In the genomic region with DNA sequence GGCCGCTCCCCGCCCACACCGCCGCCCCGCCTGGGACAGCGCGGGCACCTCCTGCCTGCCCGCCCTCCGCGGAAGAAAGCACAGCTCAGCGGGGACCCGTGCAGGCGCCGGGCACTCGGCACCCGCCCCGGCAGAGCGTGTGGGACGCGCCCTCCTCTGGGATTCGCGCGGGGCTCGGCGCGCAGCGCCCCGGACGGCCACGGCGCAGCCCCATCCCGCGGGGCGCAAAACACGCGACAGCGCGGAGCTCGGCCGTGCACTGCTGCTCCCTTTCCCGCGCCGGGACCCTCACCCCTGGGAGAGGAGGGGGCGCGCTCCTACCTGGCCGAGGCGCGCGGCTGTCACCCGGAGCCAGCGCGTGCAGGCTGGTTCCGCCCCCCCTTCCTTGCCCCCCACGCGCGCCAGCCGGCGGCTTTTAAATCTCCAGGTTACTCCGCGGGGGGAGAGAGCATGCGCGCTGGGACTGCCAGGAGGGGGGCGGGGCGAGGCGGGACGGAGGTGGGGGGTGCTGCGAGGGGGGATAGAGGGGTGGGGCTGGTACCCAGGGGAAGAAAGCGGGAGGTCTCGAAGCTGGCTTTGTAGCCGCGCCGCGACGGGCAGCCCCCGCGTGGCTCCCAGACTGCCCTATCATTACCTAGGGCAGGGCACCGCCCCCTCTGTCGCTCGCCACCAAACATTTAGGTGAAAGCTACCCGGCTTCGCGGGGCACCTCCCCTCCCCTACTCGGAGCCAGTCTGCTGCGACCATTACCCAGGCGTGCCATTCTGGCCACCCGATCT, we compare ENCODE assay signal across 1 cellular context.
TF ChIP-seq lines count a peak whose summit lies in the region.

A gene with protein sequence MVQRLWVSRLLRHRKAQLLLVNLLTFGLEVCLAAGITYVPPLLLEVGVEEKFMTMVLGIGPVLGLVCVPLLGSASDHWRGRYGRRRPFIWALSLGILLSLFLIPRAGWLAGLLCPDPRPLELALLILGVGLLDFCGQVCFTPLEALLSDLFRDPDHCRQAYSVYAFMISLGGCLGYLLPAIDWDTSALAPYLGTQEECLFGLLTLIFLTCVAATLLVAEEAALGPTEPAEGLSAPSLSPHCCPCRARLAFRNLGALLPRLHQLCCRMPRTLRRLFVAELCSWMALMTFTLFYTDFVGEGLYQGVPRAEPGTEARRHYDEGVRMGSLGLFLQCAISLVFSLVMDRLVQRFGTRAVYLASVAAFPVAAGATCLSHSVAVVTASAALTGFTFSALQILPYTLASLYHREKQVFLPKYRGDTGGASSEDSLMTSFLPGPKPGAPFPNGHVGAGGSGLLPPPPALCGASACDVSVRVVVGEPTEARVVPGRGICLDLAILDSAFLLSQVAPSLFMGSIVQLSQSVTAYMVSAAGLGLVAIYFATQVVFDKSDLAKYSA (minus strand): TSS at position 437 of the 779 bp plus-strand sequence. CDS start 15,853 bp downstream, outside the sequence.

TF ChIP-seq in K562, 482 proteins besides CTCF, POLR2A, EP300 and RAD21 (continued from another document and continues in another):
- TF ChIP-seq, protein P1, sequence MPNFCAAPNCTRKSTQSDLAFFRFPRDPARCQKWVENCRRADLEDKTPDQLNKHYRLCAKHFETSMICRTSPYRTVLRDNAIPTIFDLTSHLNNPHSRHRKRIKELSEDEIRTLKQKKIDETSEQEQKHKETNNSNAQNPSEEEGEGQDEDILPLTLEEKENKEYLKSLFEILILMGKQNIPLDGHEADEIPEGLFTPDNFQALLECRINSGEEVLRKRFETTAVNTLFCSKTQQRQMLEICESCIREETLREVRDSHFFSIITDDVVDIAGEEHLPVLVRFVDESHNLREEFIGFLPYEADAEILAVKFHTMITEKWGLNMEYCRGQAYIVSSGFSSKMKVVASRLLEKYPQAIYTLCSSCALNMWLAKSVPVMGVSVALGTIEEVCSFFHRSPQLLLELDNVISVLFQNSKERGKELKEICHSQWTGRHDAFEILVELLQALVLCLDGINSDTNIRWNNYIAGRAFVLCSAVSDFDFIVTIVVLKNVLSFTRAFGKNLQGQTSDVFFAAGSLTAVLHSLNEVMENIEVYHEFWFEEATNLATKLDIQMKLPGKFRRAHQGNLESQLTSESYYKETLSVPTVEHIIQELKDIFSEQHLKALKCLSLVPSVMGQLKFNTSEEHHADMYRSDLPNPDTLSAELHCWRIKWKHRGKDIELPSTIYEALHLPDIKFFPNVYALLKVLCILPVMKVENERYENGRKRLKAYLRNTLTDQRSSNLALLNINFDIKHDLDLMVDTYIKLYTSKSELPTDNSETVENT (CRISPR knock-in tag; IDR thresholded peaks at IDR 0.05): 0 out of 2 replicates have a peak, but pooled peaks have one; percentile 38
- TF ChIP-seq NRF1 (conservative IDR thresholded peaks at IDR 0.05 in 1 of 2, IDR thresholded peaks at IDR 0.05 in 1 of 2) (peak; percentile 61 to 68), POLR2G (IDR thresholded peaks at IDR 0.05; ENCODE audit: low read depth, low read length) (peak; percentile 63), HMGN3 (IDR thresholded peaks at IDR 0.05; ENCODE audit: borderline replicate concordance, extremely low read depth, insufficient read length, low read depth, low read length) (no peak), GATAD2A (IDR thresholded peaks at IDR 0.05) (peak; percentile 71; the same call in 1 of the 2 replicates), TARDBP (IDR thresholded peaks at IDR 0.05) (0 out of 2 replicates have a peak, but pooled peaks have one; percentile 23), KDM5B (IDR thresholded peaks at IDR 0.05; ENCODE audit: insufficient replicate concordance, low read depth, low read length) (peak; percentile 11), EGR1 (conservative IDR thresholded peaks at IDR 0.05) (0 out of 2 replicates have a peak, but pooled peaks have one; percentile 16), NR1H2 (CRISPR knock-in tag; IDR thresholded peaks at IDR 0.05) (0 out of 2 replicates have a peak, but pooled peaks have one; percentile 12), RBM34 (IDR thresholded peaks at IDR 0.05; ENCODE audit: borderline replicate concordance, insufficient read depth, low read length) (0 out of 2 replicates have a peak, but pooled peaks have one; percentile 37), SIN3B (IDR thresholded peaks at IDR 0.05; ENCODE audit: low read depth) (peak; percentile 63), TEAD1 (CRISPR knock-in tag; IDR thresholded peaks at IDR 0.05) (0 out of 4 replicates have a peak, but pooled peaks of 1 of the 2 experiments have one; percentile 54), FOSL1 (tag; conservative IDR thresholded peaks at IDR 0.05) (peak; percentile 79; the same call in 1 of the 2 replicates), FIP1L1 (IDR thresholded peaks at IDR 0.05; ENCODE audit: low read depth, low read length, poor library complexity, severe bottlenecking) (peak; percentile 65), CCNT2 (IDR thresholded peaks at IDR 0.05; ENCODE audit: borderline replicate concordance, extremely low read depth, insufficient read length, low read depth, low read length) (peak; percentile 59), SIN3A (IDR thresholded peaks at IDR 0.05; ENCODE audit: borderline replicate concordance in 2 of 2, control insufficient read depth in 1 of 2, low read depth in 2 of 2, low read length in 2 of 2) (peak in 1 of 2 experiments; percentile 59; a peak in 1 of 4 replicates), GATAD2B (IDR thresholded peaks at IDR 0.05; ENCODE audit: borderline replicate concordance) (peak; percentile 90), RBFOX2 (IDR thresholded peaks at IDR 0.05; ENCODE audit: low read depth, low read length) (peak; percentile 56), HDAC8 (tag; IDR thresholded peaks at IDR 0.05) (0 out of 2 replicates have a peak, but pooled peaks have one; percentile 35), L3MBTL2 (IDR thresholded peaks at IDR 0.05) (peak; percentile 75), SAFB (IDR thresholded peaks at IDR 0.05; ENCODE audit: borderline replicate concordance, low read depth, low read length) (peak; percentile 93), FOXA1 (IDR thresholded peaks at IDR 0.05; ENCODE audit: borderline replicate concordance) (no peak), PCBP1 (IDR thresholded peaks at IDR 0.05; ENCODE audit: low read depth, low read length, poor library complexity, severe bottlenecking) (peak; percentile 37), HDAC1 (IDR thresholded peaks at IDR 0.05) (0 out of 4 replicates have a peak, but pooled peaks of 1 of the 2 experiments have one; percentile 16), CTBP1 (IDR thresholded peaks at IDR 0.05; ENCODE audit: borderline replicate concordance) (peak; percentile 29), RBM25 (IDR thresholded peaks at IDR 0.05; ENCODE audit: low read depth, low read length, severe bottlenecking) (peak; percentile 6), KLF13 (tag; IDR thresholded peaks at IDR 0.05; ENCODE audit: borderline replicate concordance, low read depth) (peak; percentile 64), TEAD2 (tag; IDR thresholded peaks at IDR 0.05) (no peak), RB1 (IDR thresholded peaks at IDR 0.05; ENCODE audit: low read depth) (peak; percentile 37; the same call in 1 of the 2 replicates), NR3C1 (CRISPR knock-in tag; IDR thresholded peaks at IDR 0.05) (peak; percentile 38; the same call in 1 of the 2 replicates)
- TF ChIP-seq, protein P2, sequence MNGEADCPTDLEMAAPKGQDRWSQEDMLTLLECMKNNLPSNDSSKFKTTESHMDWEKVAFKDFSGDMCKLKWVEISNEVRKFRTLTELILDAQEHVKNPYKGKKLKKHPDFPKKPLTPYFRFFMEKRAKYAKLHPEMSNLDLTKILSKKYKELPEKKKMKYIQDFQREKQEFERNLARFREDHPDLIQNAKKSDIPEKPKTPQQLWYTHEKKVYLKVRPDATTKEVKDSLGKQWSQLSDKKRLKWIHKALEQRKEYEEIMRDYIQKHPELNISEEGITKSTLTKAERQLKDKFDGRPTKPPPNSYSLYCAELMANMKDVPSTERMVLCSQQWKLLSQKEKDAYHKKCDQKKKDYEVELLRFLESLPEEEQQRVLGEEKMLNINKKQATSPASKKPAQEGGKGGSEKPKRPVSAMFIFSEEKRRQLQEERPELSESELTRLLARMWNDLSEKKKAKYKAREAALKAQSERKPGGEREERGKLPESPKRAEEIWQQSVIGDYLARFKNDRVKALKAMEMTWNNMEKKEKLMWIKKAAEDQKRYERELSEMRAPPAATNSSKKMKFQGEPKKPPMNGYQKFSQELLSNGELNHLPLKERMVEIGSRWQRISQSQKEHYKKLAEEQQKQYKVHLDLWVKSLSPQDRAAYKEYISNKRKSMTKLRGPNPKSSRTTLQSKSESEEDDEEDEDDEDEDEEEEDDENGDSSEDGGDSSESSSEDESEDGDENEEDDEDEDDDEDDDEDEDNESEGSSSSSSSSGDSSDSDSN (IDR thresholded peaks at IDR 0.05; ENCODE audit: borderline replicate concordance in 1 of 2, low read depth in 2 of 2, low read length in 2 of 2): 0 out of 4 replicates have a peak, but pooled peaks of 1 of the 2 experiments have one; percentile 5
- TF ChIP-seq, protein P3, sequence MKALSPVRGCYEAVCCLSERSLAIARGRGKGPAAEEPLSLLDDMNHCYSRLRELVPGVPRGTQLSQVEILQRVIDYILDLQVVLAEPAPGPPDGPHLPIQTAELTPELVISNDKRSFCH (CRISPR knock-in tag; IDR thresholded peaks at IDR 0.05): no peak
- TF ChIP-seq, protein P3 (tag; IDR thresholded peaks at IDR 0.05): 0 out of 2 replicates have a peak, but pooled peaks have one; percentile 22
- TF ChIP-seq, protein P4, sequence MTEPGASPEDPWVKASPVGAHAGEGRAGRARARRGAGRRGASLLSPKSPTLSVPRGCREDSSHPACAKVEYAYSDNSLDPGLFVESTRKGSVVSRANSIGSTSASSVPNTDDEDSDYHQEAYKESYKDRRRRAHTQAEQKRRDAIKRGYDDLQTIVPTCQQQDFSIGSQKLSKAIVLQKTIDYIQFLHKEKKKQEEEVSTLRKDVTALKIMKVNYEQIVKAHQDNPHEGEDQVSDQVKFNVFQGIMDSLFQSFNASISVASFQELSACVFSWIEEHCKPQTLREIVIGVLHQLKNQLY (CRISPR knock-in tag; conservative IDR thresholded peaks at IDR 0.05): 0 out of 4 replicates have a peak, but pooled peaks of 1 of the 2 experiments have one; percentile 34
- TF ChIP-seq, protein P5, sequence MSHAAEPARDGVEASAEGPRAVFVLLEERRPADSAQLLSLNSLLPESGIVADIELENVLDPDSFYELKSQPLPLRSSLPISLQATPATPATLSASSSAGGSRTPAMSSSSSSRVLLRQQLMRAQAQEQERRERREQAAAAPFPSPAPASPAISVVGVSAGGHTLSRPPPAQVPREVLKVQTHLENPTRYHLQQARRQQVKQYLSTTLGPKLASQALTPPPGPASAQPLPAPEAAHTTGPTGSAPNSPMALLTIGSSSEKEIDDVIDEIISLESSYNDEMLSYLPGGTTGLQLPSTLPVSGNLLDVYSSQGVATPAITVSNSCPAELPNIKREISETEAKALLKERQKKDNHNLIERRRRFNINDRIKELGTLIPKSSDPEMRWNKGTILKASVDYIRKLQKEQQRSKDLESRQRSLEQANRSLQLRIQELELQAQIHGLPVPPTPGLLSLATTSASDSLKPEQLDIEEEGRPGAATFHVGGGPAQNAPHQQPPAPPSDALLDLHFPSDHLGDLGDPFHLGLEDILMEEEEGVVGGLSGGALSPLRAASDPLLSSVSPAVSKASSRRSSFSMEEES (CRISPR knock-in tag; IDR thresholded peaks at IDR 0.05): no peak
- TF ChIP-seq, protein P6, sequence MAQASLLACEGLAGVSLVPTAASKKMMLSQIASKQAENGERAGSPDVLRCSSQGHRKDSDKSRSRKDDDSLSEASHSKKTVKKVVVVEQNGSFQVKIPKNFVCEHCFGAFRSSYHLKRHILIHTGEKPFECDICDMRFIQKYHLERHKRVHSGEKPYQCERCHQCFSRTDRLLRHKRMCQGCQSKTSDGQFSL (CRISPR knock-in tag; IDR thresholded peaks at IDR 0.05): peak; percentile 82
- TF ChIP-seq, protein P6 (tag; IDR thresholded peaks at IDR 0.05): peak in 1 of 2 experiments; percentile 80; a peak in 2 of 4 replicates
- TF ChIP-seq, protein P7, sequence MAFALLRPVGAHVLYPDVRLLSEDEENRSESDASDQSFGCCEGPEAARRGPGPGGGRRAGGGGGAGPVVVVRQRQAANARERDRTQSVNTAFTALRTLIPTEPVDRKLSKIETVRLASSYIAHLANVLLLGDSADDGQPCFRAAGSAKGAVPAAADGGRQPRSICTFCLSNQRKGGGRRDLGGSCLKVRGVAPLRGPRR (CRISPR knock-in tag; IDR thresholded peaks at IDR 0.05): no peak
- TF ChIP-seq, protein P8, sequence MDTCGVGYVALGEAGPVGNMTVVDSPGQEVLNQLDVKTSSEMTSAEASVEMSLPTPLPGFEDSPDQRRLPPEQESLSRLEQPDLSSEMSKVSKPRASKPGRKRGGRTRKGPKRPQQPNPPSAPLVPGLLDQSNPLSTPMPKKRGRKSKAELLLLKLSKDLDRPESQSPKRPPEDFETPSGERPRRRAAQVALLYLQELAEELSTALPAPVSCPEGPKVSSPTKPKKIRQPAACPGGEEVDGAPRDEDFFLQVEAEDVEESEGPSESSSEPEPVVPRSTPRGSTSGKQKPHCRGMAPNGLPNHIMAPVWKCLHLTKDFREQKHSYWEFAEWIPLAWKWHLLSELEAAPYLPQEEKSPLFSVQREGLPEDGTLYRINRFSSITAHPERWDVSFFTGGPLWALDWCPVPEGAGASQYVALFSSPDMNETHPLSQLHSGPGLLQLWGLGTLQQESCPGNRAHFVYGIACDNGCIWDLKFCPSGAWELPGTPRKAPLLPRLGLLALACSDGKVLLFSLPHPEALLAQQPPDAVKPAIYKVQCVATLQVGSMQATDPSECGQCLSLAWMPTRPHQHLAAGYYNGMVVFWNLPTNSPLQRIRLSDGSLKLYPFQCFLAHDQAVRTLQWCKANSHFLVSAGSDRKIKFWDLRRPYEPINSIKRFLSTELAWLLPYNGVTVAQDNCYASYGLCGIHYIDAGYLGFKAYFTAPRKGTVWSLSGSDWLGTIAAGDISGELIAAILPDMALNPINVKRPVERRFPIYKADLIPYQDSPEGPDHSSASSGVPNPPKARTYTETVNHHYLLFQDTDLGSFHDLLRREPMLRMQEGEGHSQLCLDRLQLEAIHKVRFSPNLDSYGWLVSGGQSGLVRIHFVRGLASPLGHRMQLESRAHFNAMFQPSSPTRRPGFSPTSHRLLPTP (IDR thresholded peaks at IDR 0.05; ENCODE audit: borderline replicate concordance, extremely low read depth, insufficient read length): no peak
- TF ChIP-seq, protein P9, sequence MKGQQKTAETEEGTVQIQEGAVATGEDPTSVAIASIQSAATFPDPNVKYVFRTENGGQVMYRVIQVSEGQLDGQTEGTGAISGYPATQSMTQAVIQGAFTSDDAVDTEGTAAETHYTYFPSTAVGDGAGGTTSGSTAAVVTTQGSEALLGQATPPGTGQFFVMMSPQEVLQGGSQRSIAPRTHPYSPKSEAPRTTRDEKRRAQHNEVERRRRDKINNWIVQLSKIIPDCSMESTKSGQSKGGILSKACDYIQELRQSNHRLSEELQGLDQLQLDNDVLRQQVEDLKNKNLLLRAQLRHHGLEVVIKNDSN (CRISPR knock-in tag; IDR thresholded peaks at IDR 0.05): no peak
- TF ChIP-seq, protein P10, sequence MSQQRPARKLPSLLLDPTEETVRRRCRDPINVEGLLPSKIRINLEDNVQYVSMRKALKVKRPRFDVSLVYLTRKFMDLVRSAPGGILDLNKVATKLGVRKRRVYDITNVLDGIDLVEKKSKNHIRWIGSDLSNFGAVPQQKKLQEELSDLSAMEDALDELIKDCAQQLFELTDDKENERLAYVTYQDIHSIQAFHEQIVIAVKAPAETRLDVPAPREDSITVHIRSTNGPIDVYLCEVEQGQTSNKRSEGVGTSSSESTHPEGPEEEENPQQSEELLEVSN (IDR thresholded peaks at IDR 0.05; ENCODE audit: borderline replicate concordance in 1 of 2, extremely low read depth in 1 of 2, insufficient read depth in 1 of 2, insufficient read length in 1 of 2, low read depth in 1 of 2, low read length in 1 of 2, poor library complexity in 1 of 2, severe bottlenecking in 1 of 2): peak; percentile 46 to 54
